In genomic region chr3:143170043-143170442, GRCh38 we compare ENCODE assay signal across 14 cellular contexts. TPM values are rescaled to one million over a fixed set of nuclear protein-coding genes. Genes with fewer than 3 reads are reported as not detected.
DNase-seq lines count a peak whose midpoint lies in the region; ATAC-seq and TF ChIP-seq lines count a peak whose summit lies in the region.
"Had no signal": no experiment of that assay in that cellular context is flagged by ENCODE, and none has a peak within 500 bp of the region (broad histone marks: within the 10 kb centered on the region; RNA-seq: fewer than 3 reads in every experiment).

No MANE protein-coding gene starts in this region.

- peaks cover 0 to 4% of the 10 kb centered on the region in 2 donors for H3K36me3 Mint-ChIP-seq in CD4-positive, alpha-beta memory T cell
- peaks cover 6% of the 10 kb centered on the region for H3K36me3 Mint-ChIP-seq in activated naive CD8-positive, alpha-beta T cell
- H3K36me3 Mint-ChIP-seq in natural killer cell treated with Interleukin-12 subunit alpha and Interleukin-12 subunit beta and Interleukin-15 and Interleukin-18, amount 100 ng/mL, for 72 hours: peaks cover 13% of the 10 kb centered on the region
- H3K36me3 Mint-ChIP-seq in MCF 10A (ENCODE audit: insufficient read depth, unreplicated experiment): no peaks in the 10 kb centered on the region

- no peak for TF ChIP-seq POLR2A in breast epithelium (IDR thresholded peaks at IDR 0.05)

- H3K9me3 Mint-ChIP-seq in CD4-positive, alpha-beta memory T cell: peaks cover 0 to 15% (median 8%) of the 10 kb centered on the region in 8 donors
- H3K9me3 Mint-ChIP-seq in activated naive CD8-positive, alpha-beta T cell (ENCODE audit: low read depth): peaks cover 11% of the 10 kb centered on the region
- peaks cover 12% of the 10 kb centered on the region for H3K9me3 Mint-ChIP-seq in natural killer cell treated with Interleukin-12 subunit alpha and Interleukin-12 subunit beta and Interleukin-15 and Interleukin-18, amount 100 ng/mL, for 72 hours
- H3K9me3 Mint-ChIP-seq in MCF 10A (ENCODE audit: unreplicated experiment): peaks cover 25% of the 10 kb centered on the region

- DNase-seq in CD4-positive, alpha-beta memory T cell: no peak
- DNase-seq in natural killer cell treated with Interleukin-12 subunit alpha and Interleukin-12 subunit beta and Interleukin-15 and Interleukin-18, amount 100 ng/mL, for 72 hours (ENCODE audit: low spot score): no peak
- DNase-seq in MCF 10A (ENCODE audit: unreplicated experiment) (no peak), breast epithelium (ENCODE audit: low spot score in 2 of 2) (no peak)
- DNase-seq in NK-92 treated with Interleukin-12 subunit alpha and Interleukin-12 subunit beta, amount 100 ng/mL, for 24 hours (lab: John Stamatoyannopoulos, UW): no peak
- DNase-seq: NCI-H1436 treated with DMSO at 0.1 percent for 48 hours, testis had no signal

- intact Hi-C loops in CD4-positive, alpha-beta memory T cell (cut with micrococcal nuclease): loop anchor here (2.0 kb wide), 1 partner anchor 49 kb away; no protein-coding TSS in a partner anchor
- intact Hi-C loops in MCF 10A (cut with micrococcal nuclease) (no loop called here), breast epithelium (cut with DNase I; ENCODE audit: low total_unique reads) (no loop called here)

- H3K4me1 ChIP-seq in CD4-positive, alpha-beta memory T cell (ENCODE audit: insufficient read depth, low read length): peaks cover 59% of the 10 kb centered on the region
- peaks cover 0 to 4% of the 10 kb centered on the region in 2 donors for H3K4me1 ChIP-seq in breast epithelium
- H3K4me1 ChIP-seq: SJCRH30, testis had no signal

- H3K36me3 ChIP-seq in CD4-positive, alpha-beta memory T cell (ENCODE audit: insufficient read depth, low read length): no peaks in the 10 kb centered on the region
- H3K36me3 ChIP-seq in KOPT-K1 (ENCODE audit: insufficient read depth, low read length) (no peaks in the 10 kb centered on the region), breast epithelium (no peaks in the 10 kb centered on the region)
- H3K36me3 ChIP-seq: SJCRH30 had no signal

- no peak for ATAC-seq in natural killer cell treated with Interleukin-12 subunit alpha and Interleukin-12 subunit beta and Interleukin-15 and Interleukin-18, amount 100 ng/mL, for 72 hours
- no peak for ATAC-seq in HG03280 (IDR thresholded peaks at IDR 0.05; ENCODE audit: unreplicated experiment)
- ATAC-seq: HCT116 had no signal

- H3K27ac Mint-ChIP-seq in CD4-positive, alpha-beta memory T cell: peak overlapping the region; percentile 76 to 90 (median 86)
- peak overlapping the region; percentile 93 for H3K27ac Mint-ChIP-seq in activated naive CD8-positive, alpha-beta T cell
- H3K27ac Mint-ChIP-seq in natural killer cell treated with Interleukin-12 subunit alpha and Interleukin-12 subunit beta and Interleukin-15 and Interleukin-18, amount 100 ng/mL, for 72 hours: peak overlapping the region; percentile 89 to 93
- H3K27ac Mint-ChIP-seq in MCF 10A (ENCODE audit: low read depth, unreplicated experiment): no peak overlapping the region
- H3K27ac Mint-ChIP-seq: dendritic cell treated with granulocyte-macrophage colony-stimulating factor and Interleukin-4, amounts not matched to agents 40 ng/mL and 50 ng/mL, for 4 days had no signal

- peak overlapping the region; percentile 20 for H3K27ac ChIP-seq in CD4-positive, alpha-beta memory T cell (ENCODE audit: low read depth, low read length)
- H3K27ac ChIP-seq in KOPT-K1 (ENCODE audit: low read depth, low read length, poor library complexity, severe bottlenecking) (peak overlapping the region; percentile 96), breast epithelium (no peak overlapping the region)
- H3K27ac ChIP-seq: SJCRH30, testis had no signal

- no peak overlapping the region for H3K4me3 ChIP-seq in CD4-positive, alpha-beta memory T cell (ENCODE audit: low read length in 2 of 2)
- H3K4me3 ChIP-seq in breast epithelium: no peak overlapping the region
- H3K4me3 ChIP-seq: SJCRH30, testis had no signal

- no peaks in the 10 kb centered on the region for H3K27me3 Mint-ChIP-seq in CD4-positive, alpha-beta memory T cell
- no peaks in the 10 kb centered on the region for H3K27me3 Mint-ChIP-seq in activated naive CD8-positive, alpha-beta T cell
- no peaks in the 10 kb centered on the region for H3K27me3 Mint-ChIP-seq in natural killer cell treated with Interleukin-12 subunit alpha and Interleukin-12 subunit beta and Interleukin-15 and Interleukin-18, amount 100 ng/mL, for 72 hours
- no peaks in the 10 kb centered on the region for H3K27me3 Mint-ChIP-seq in MCF 10A (ENCODE audit: insufficient read depth, unreplicated experiment)

- no peak for TF ChIP-seq CTCF in MCF 10A (IDR thresholded peaks at IDR 0.05; ENCODE audit: unreplicated experiment)
- TF ChIP-seq CTCF in breast epithelium (IDR thresholded peaks at IDR 0.05): no peak

- CTCF ChIA-PET in CD4-positive, alpha-beta memory T cell (lab: Charles Lee; ENCODE audit: partially characterized antibody): interaction anchor here (0.9 kb wide), 1 partner anchor 49 kb away, joined by 4 read pairs; no protein-coding TSS in a partner anchor
- CTCF ChIA-PET in MCF 10A (lab: Yijun Ruan, JAX): no interaction called here

- H3K9me3 ChIP-seq in CD4-positive, alpha-beta memory T cell (ENCODE audit: control insufficient read depth in 1 of 2, low read length in 2 of 2): no peaks in the 10 kb centered on the region
- H3K9me3 ChIP-seq in KOPT-K1 (ENCODE audit: insufficient read depth, low read length, poor library complexity, severe bottlenecking): peaks cover 15% of the 10 kb centered on the region
- H3K9me3 ChIP-seq in breast epithelium: no peaks in the 10 kb centered on the region
- H3K9me3 ChIP-seq: testis had no signal

- peaks cover 45 to 66% (median 50%) of the 10 kb centered on the region in 4 donors for H3K4me1 Mint-ChIP-seq in CD4-positive, alpha-beta memory T cell
- peaks cover 87% of the 10 kb centered on the region for H3K4me1 Mint-ChIP-seq in activated naive CD8-positive, alpha-beta T cell (ENCODE audit: low read depth)
- H3K4me1 Mint-ChIP-seq in natural killer cell treated with Interleukin-12 subunit alpha and Interleukin-12 subunit beta and Interleukin-15 and Interleukin-18, amount 100 ng/mL, for 72 hours (ENCODE audit: low read depth in 2 of 2): peaks cover 77 to 94% of the 10 kb centered on the region in 2 donors
- peaks cover 24% of the 10 kb centered on the region for H3K4me1 Mint-ChIP-seq in MCF 10A (ENCODE audit: insufficient read depth, unreplicated experiment)

- POLR2A ChIA-PET in CD4-positive, alpha-beta memory T cell (lab: Charles Lee; ENCODE audit: partially characterized antibody): interaction anchor here (2.2 to 2.7 kb wide), 2 partner anchors 50 to 802 kb away, joined by 5 to 9 read pairs; partner anchors contain the start of genes CHST2 and DIPK2A
- POLR2A ChIA-PET in MCF 10A (lab: Yijun Ruan, JAX): no interaction called here

- H3K27me3 ChIP-seq in CD4-positive, alpha-beta memory T cell (ENCODE audit: insufficient read depth, low read length): no peaks in the 10 kb centered on the region
- H3K27me3 ChIP-seq in breast epithelium: no peaks in the 10 kb centered on the region
- H3K27me3 ChIP-seq: SJCRH30, testis had no signal

- no TSS peak for BruUV-seq in MCF 10A (replicated peaks; lab: Mats Ljungman, UMichigan)

- H3K4me3 Mint-ChIP-seq in CD4-positive, alpha-beta memory T cell: peak overlapping the region; percentile 46 to 75 (median 65)
- H3K4me3 Mint-ChIP-seq in activated naive CD8-positive, alpha-beta T cell: peak overlapping the region; percentile 56
- peak overlapping the region; percentile 82 for H3K4me3 Mint-ChIP-seq in natural killer cell treated with Interleukin-12 subunit alpha and Interleukin-12 subunit beta and Interleukin-15 and Interleukin-18, amount 100 ng/mL, for 72 hours
- H3K4me3 Mint-ChIP-seq in MCF 10A (ENCODE audit: unreplicated experiment): no peak overlapping the region
- H3K4me3 Mint-ChIP-seq: dendritic cell treated with granulocyte-macrophage colony-stimulating factor and Interleukin-4, amounts not matched to agents 40 ng/mL and 50 ng/mL, for 4 days had no signal

RNA-seq across cellular contexts. Expression of gene CHST2, which starts 50.5 kb away (rescaled TPM):
- 1 to 10 TPM; 1.1 TPM for total RNA-seq in CD4-positive, alpha-beta memory T cell
- 1 to 10 TPM in 1 of 2 donors, under 1 TPM in 1; 0.71 to 2.9 TPM for polyA plus RNA-seq in CD4-positive, alpha-beta memory T cell
- total RNA-seq in natural killer cell treated with Interleukin-12 subunit alpha and Interleukin-12 subunit beta and Interleukin-15 and Interleukin-18, amount 100 ng/mL, for 72 hours: 10 to 100 TPM; 16.3 to 26.9 TPM
- total RNA-seq in MCF 10A (2022) (2.3 and 2.6 TPM in 2 replicates), breast epithelium (1 to 10 TPM; 3.0 to 6.9 (median 4.5) TPM)
- total RNA-seq: HT-29 had no signal

Comparison
In these comparisons a context has a peak if more than half of its experiments do, and no peak if none do; other contexts are left out.
1. H3K27ac ChIP-seq: peak in CD4-positive, alpha-beta memory T cell (single experiment) and KOPT-K1 (single experiment); none in breast epithelium (0 of 2).